8 cellular contexts compared by ENCODE assay signal in the genomic region with DNA sequence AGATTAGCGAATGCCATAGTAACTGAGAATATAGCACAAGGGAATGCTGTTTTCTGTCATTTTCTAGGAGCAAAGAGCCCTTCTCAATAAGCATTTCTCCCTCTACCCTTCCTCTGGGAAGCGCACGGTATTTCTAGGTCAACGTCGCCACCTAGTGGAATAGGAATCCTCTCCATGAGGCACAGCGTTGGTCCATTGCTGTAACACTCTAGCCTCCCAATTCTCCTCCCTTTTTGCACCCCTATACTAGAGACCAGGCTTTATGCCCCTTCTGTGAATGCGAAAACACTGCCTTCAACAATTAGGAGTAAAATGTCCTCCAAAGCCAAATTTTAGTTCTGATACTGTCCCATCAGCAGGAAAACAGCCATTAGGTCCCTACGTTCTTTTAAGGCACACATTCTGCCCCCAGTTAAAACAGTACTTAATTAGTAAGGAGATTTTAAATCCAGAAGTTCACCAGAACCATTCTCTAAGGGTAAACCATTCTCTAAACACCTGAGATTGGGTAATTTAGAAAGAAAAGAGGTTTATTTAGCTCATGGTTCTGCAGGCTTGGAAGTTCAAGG. TPM values are rescaled to one million over a fixed set of nuclear protein-coding genes. Genes with fewer than 3 reads are reported as not detected.
A peak's percentile ranks its signal among the peaks of the same experiment; 100 is the strongest.
DNase-seq lines count a peak whose midpoint lies in the region; ATAC-seq and TF ChIP-seq lines count a peak whose summit lies in the region.

No MANE protein-coding gene starts in this region.

- H3K4me3 ChIP-seq in MM.1S (ENCODE audit: low read length), result no peak overlapping the region

- in situ Hi-C loops in G401 (cut with HindIII; ENCODE audit: low sequenced_read_pairs) (no loop called here), SK-MEL-5 (cut with HindIII; ENCODE audit: low pct_unique_long_range_greater_than_20kb, low sequenced_read_pairs) (no loop called here)

- DNase-seq in G401 (ENCODE audit: low spot score), result peak; percentile 89
- DNase-seq in MM.1S, result peak; percentile 49
- peak; percentile 87 for DNase-seq in SK-MEL-5 (ENCODE audit: low read depth, low spot score)
- DNase-seq in brain pericyte (ENCODE audit: low read depth, low spot score), result peak; percentile 22
- peak; percentile 67 for DNase-seq in iPS-NIHi7 (ENCODE audit: extremely low spot score)
- peak; percentile 21 to 24 for DNase-seq in stimulated activated CD4-positive, alpha-beta T cell treated with anti-CD3 and anti-CD28 coated beads, Interleukin-12 subunit alpha, Interleukin-12 subunit beta, amount 100 ng/mL, for 24 hours (ENCODE audit: low read depth in 2 of 2)

- no peaks in the 10 kb centered on the region for H3K79me2 ChIP-seq in MM.1S (ENCODE audit: low read length)

- H3K27ac ChIP-seq in MM.1S (ENCODE audit: low read length), result no peak overlapping the region

- TF ChIP-seq CTCF in MM.1S (IDR thresholded peaks at IDR 0.05; ENCODE audit: low read length), result peak; percentile 78

- H3K36me3 ChIP-seq in MM.1S (replicated peaks; ENCODE audit: insufficient read depth, low read length), result no peaks in the 10 kb centered on the region

- no peaks in the 10 kb centered on the region for H3K9me2 ChIP-seq in MM.1S (replicated peaks; ENCODE audit: insufficient read depth, low read length)

- no peaks in the 10 kb centered on the region for H3K4me1 ChIP-seq in MM.1S (ENCODE audit: low read length)

- no peaks in the 10 kb centered on the region for H3K27me3 ChIP-seq in MM.1S (replicated peaks; ENCODE audit: insufficient read depth, low read length)

- no peak overlapping the region for H2AFZ ChIP-seq in MM.1S (ENCODE audit: low read length)

- no peaks in the 10 kb centered on the region for H4K20me1 ChIP-seq in MM.1S (ENCODE audit: insufficient read depth, low read length)

- H3K9me3 ChIP-seq in MM.1S (replicated peaks; ENCODE audit: insufficient read depth, low read length), result no peaks in the 10 kb centered on the region

- no peak overlapping the region for H3K4me2 ChIP-seq in MM.1S (ENCODE audit: low read depth, low read length)

- ATAC-seq in GM21737 (IDR thresholded peaks at IDR 0.05; ENCODE audit: unreplicated experiment), result peak; percentile 79
- no peak for ATAC-seq in GM18520 (IDR thresholded peaks at IDR 0.05; ENCODE audit: unreplicated experiment)

- no peaks in the 10 kb centered on the region for H3F3A ChIP-seq in MM.1S (ENCODE audit: insufficient read depth, low read length)

- no peak overlapping the region for H3K9ac ChIP-seq in MM.1S (ENCODE audit: low read length)

RNA-seq across cellular contexts. Expression of a gene that starts 12.8 kb away (rescaled TPM):
- total RNA-seq in G401 (2014; rRNA removed; shearing (Covaris generic)), result 1.4 and 4.3 TPM in 2 replicates
- total RNA-seq in SK-MEL-5 (2014; rRNA removed; shearing (Covaris generic)), result 15.0 and 17.9 TPM in 2 replicates
- polyA plus RNA-seq in SK-MEL-5 (2015; cell fraction: cytosol; rRNA removed), result 7.3 and 11.4 TPM in 2 replicates
- polyA plus RNA-seq in SK-MEL-5 (2015; cell fraction: nucleus; rRNA removed), result 10.8 and 15.6 TPM in 2 replicates

RNA-seq across cellular contexts. Expression of a gene that starts 28.4 kb away (rescaled TPM):
- total RNA-seq in G401 (2014; rRNA removed; shearing (Covaris generic)), result 12.1 and 16.3 TPM in 2 replicates
- 15.5 and 15.6 TPM in 2 replicates for total RNA-seq in SK-MEL-5 (2014; rRNA removed; shearing (Covaris generic))
- polyA plus RNA-seq in SK-MEL-5 (2015; cell fraction: cytosol; rRNA removed), result 13.4 and 14.2 TPM in 2 replicates
- polyA plus RNA-seq in SK-MEL-5 (2015; cell fraction: nucleus; rRNA removed), result 11.5 and 13.3 TPM in 2 replicates

RNA-seq across cellular contexts. Expression of a gene that starts 29.7 kb away (rescaled TPM):
- total RNA-seq in G401 (2014; rRNA removed; shearing (Covaris generic)), result 0.18 TPM in 1 of 2 replicates, not detected in the other
- 0.96 and 1.5 TPM in 2 replicates for total RNA-seq in SK-MEL-5 (2014; rRNA removed; shearing (Covaris generic))
- 1.4 and 1.6 TPM in 2 replicates for polyA plus RNA-seq in SK-MEL-5 (2015; cell fraction: cytosol; rRNA removed)
- 4.8 and 6.3 TPM in 2 replicates for polyA plus RNA-seq in SK-MEL-5 (2015; cell fraction: nucleus; rRNA removed)

RNA-seq across cellular contexts. Expression of a gene that starts 41.5 kb away (rescaled TPM):
- total RNA-seq in G401 (2014; rRNA removed; shearing (Covaris generic)), result not detected in 2 replicates
- not detected in 2 replicates for total RNA-seq in SK-MEL-5 (2014; rRNA removed; shearing (Covaris generic))
- polyA plus RNA-seq in SK-MEL-5 (2015; cell fraction: cytosol; rRNA removed), result not detected in 2 replicates
- not detected in 2 replicates for polyA plus RNA-seq in SK-MEL-5 (2015; cell fraction: nucleus; rRNA removed)

Comparison
In these comparisons a context has a peak if more than half of its experiments do, and no peak if none do; other contexts are left out.
1. DNase-seq: peak in every context shown above with its lines; median percentile 89 in G401; 87 in SK-MEL-5; 67 in iPS-NIHi7; 49 in MM.1S; 22 in stimulated activated CD4-positive, alpha-beta T cell treated with anti-CD3 and anti-CD28 coated beads, Interleukin-12 subunit alpha, Interleukin-12 subunit beta, amount 100 ng/mL, for 24 hours; 22 in brain pericyte.